ENCODE assay signal across 1 cellular context in genomic region chr2:121723316-121723715, GRCh38.
TF ChIP-seq lines count a peak whose summit lies in the region.

No MANE protein-coding gene starts in this region.

TF ChIP-seq in IMR-90, 13 proteins besides CTCF, POLR2A, EP300 and RAD21:
- TF ChIP-seq USF2 (IDR thresholded peaks at IDR 0.05; ENCODE audit: low read depth, low read length) (no peak), NFE2L2 (IDR thresholded peaks at IDR 0.05; ENCODE audit: low read depth, low read length) (no peak), ELK1 (IDR thresholded peaks at IDR 0.05; ENCODE audit: borderline replicate concordance, low read depth, low read length) (no peak), RCOR1 (IDR thresholded peaks at IDR 0.05; ENCODE audit: insufficient replicate concordance, low read length) (no peak), MXI1 (IDR thresholded peaks at IDR 0.05; ENCODE audit: borderline replicate concordance, low read depth, low read length) (no peak), BHLHE40 (IDR thresholded peaks at IDR 0.05; ENCODE audit: low read depth, low read length) (no peak), CHD1 (IDR thresholded peaks at IDR 0.05; ENCODE audit: low read depth, low read length) (no peak), SMC3 (IDR thresholded peaks at IDR 0.05; ENCODE audit: low read depth, low read length) (no peak)
